ENCODE assay signal across 26 cellular contexts in genomic region chr12:42846782-42847181, GRCh38.
DNase-seq lines count a peak whose midpoint lies in the region; ATAC-seq and TF ChIP-seq lines count a peak whose summit lies in the region.
"Had no signal": no experiment of that assay in that cellular context is flagged by ENCODE, and none has a peak within 500 bp of the region (broad histone marks: within the 10 kb centered on the region; RNA-seq: fewer than 3 reads in every experiment).

No MANE protein-coding gene starts in this region.

- no peaks in the 10 kb centered on the region for H3F3A ChIP-seq in GM23338 (replicated peaks; ENCODE audit: low read depth)

- intact Hi-C loops in sciatic nerve (cut with DNase I) = no loop called here
- intact Hi-C loops in CD4-positive, alpha-beta T cell (cut with DNase I, micrococcal nuclease) = no loop called here

- H3K79me2 ChIP-seq in GM23338 (replicated peaks; ENCODE audit: insufficient read depth) = no peaks in the 10 kb centered on the region

- H3K27ac Mint-ChIP-seq in GM23338 = 0 out of 2 replicates have a peak overlapping the region, but pooled peaks have one; percentile 69
- no peak overlapping the region for H3K27ac Mint-ChIP-seq in CD4-positive, alpha-beta T cell
- H3K27ac Mint-ChIP-seq: activated naive CD4-positive, alpha-beta T cell treated with anti-CD3 and anti-CD28 coated beads, Interleukin-2, amount 50 U/mL, for 24 hours; activated T-helper 1 cell treated with anti-CD3 and anti-CD28 coated beads, Interleukin-12 subunit alpha, Interleukin-12 subunit beta, Interleukin-2, Interleukin-4 antibody, amounts not matched to agents 30 ng/mL and 10 ng/mL and 1 ng/mL, durations not matched to agents 14 hours and 24 hours and 36 hours; CD4-positive, alpha-beta memory T cell; stimulated activated naive CD8-positive, alpha-beta T cell treated with anti-CD3 and anti-CD28 coated beads, Interleukin-15, amount 100 ng/mL, for 72 hours had no signal

- no peaks in the 10 kb centered on the region for H3K27me3 Mint-ChIP-seq in GM23338 (ENCODE audit: insufficient read depth, low read depth, poor library complexity)
- H3K27me3 Mint-ChIP-seq in CD4-positive, alpha-beta T cell = no peaks in the 10 kb centered on the region
- H3K27me3 Mint-ChIP-seq: activated naive CD4-positive, alpha-beta T cell treated with anti-CD3 and anti-CD28 coated beads, Interleukin-2, amount 50 U/mL, for 24 hours; stimulated activated naive CD8-positive, alpha-beta T cell treated with anti-CD3 and anti-CD28 coated beads, Interleukin-15, amount 100 ng/mL, for 72 hours had no signal

- no peaks in the 10 kb centered on the region for H3K36me3 Mint-ChIP-seq in GM23338 (ENCODE audit: low read depth)
- no peaks in the 10 kb centered on the region for H3K36me3 Mint-ChIP-seq in CD4-positive, alpha-beta T cell (ENCODE audit: low read depth)
- H3K36me3 Mint-ChIP-seq: activated naive CD4-positive, alpha-beta T cell treated with anti-CD3 and anti-CD28 coated beads, Interleukin-2, amount 50 U/mL, for 24 hours; CD4-positive, alpha-beta memory T cell had no signal

- H3K4me1 ChIP-seq in GM23338 (ENCODE audit: insufficient read depth) = no peaks in the 10 kb centered on the region
- H3K4me1 ChIP-seq: thyroid gland had no signal

- no peaks in the 10 kb centered on the region for H3K9me3 ChIP-seq in CD4-positive, alpha-beta T cell (ENCODE audit: control insufficient read depth, low read length)
- H3K9me3 ChIP-seq: thyroid gland had no signal

- CTCF ChIA-PET in CD4-positive, alpha-beta T cell (lab: Charles Lee) = no interaction called here

- peak overlapping the region; percentile 56; the same call in 1 of the 2 replicates for H2AFZ ChIP-seq in GM23338

- no peak overlapping the region for H3K4me3 ChIP-seq in GM23338
- H3K4me3 ChIP-seq in foreskin fibroblast (ENCODE audit: low read depth in 1 of 2, low read length in 2 of 2) = no peak overlapping the region
- H3K4me3 ChIP-seq: dorsolateral prefrontal cortex, thyroid gland had no signal

- POLR2A ChIA-PET in CD4-positive, alpha-beta T cell (lab: Charles Lee) = no interaction called here

- no peak overlapping the region for H3K4me3 Mint-ChIP-seq in GM23338
- no peak overlapping the region for H3K4me3 Mint-ChIP-seq in CD4-positive, alpha-beta T cell
- H3K4me3 Mint-ChIP-seq: activated naive CD4-positive, alpha-beta T cell treated with anti-CD3 and anti-CD28 coated beads, Interleukin-2, amount 50 U/mL, for 24 hours; activated T-helper 1 cell treated with anti-CD3 and anti-CD28 coated beads, Interleukin-12 subunit alpha, Interleukin-12 subunit beta, Interleukin-2, Interleukin-4 antibody, amounts not matched to agents 30 ng/mL and 10 ng/mL and 1 ng/mL, durations not matched to agents 14 hours and 24 hours and 36 hours; CD4-positive, alpha-beta memory T cell; stimulated activated naive CD8-positive, alpha-beta T cell treated with anti-CD3 and anti-CD28 coated beads, Interleukin-15, amount 100 ng/mL, for 72 hours had no signal

- DNase-seq in GM23338 (ENCODE audit: low spot score) (no peak), amniotic epithelial cell (ENCODE audit: low read depth) (peak; percentile 70), foreskin fibroblast (peak; percentile 17 to 71), sciatic nerve (ENCODE audit: low spot score) (no peak), GM19238 (ENCODE audit: insufficient read length, low spot score) (no peak), GM10266 (ENCODE audit: extremely low spot score) (no peak)
- DNase-seq in activated CD8-positive, alpha-beta memory T cell treated with anti-CD3 and anti-CD28 coated beads, Interleukin-2, amount 50 U/mL, for 48 hours = no peak
- no peak for DNase-seq in CD4-positive, alpha-beta T cell
- DNase-seq: activated CD4-positive, alpha-beta T cell treated with anti-CD3 and anti-CD28 coated beads for 4 hours; aorta; CD4-positive, alpha-beta memory T cell; DMS 273 treated with DMSO at 0.1 percent for 48 hours; dorsolateral prefrontal cortex; GOT3; hippocampal formation; KG1; NCI-H1092; NCI-H2029; NCI-H2227 treated with DMSO at 0.1 percent for 48 hours; NCI-H748 treated with DMSO at 0.1 percent for 48 hours; right cardiac atrium; stimulated activated CD4-positive, alpha-beta T cell treated with anti-CD3 and anti-CD28 coated beads, Interleukin-15, amount 100 ng/mL, for 24 hours; stimulated activated naive CD8-positive, alpha-beta T cell treated with anti-CD3 and anti-CD28 coated beads, Interleukin-15, amount 100 ng/mL, for 72 hours; thyroid gland had no signal

- ATAC-seq in GM23338 (no peak), sciatic nerve (peak; percentile 39)
- ATAC-seq in CD4-positive, alpha-beta T cell (ENCODE audit: poor library complexity) = no peak
- ATAC-seq: right cardiac atrium; stimulated activated naive CD8-positive, alpha-beta T cell treated with anti-CD3 and anti-CD28 coated beads, Interleukin-15, amount 100 ng/mL, for 72 hours had no signal

- peaks cover 3% of the 10 kb centered on the region; the same call in 1 of the 3 replicates for H3K9me3 Mint-ChIP-seq in GM23338
- no peaks in the 10 kb centered on the region for H3K9me3 Mint-ChIP-seq in CD4-positive, alpha-beta T cell
- H3K9me3 Mint-ChIP-seq: activated T-helper 1 cell treated with anti-CD3 and anti-CD28 coated beads, Interleukin-12 subunit alpha, Interleukin-12 subunit beta, Interleukin-2, Interleukin-4 antibody, amounts not matched to agents 30 ng/mL and 10 ng/mL and 1 ng/mL, durations not matched to agents 14 hours and 24 hours and 36 hours had no signal

- no peaks in the 10 kb centered on the region for H4K20me1 ChIP-seq in GM23338 (replicated peaks; ENCODE audit: insufficient read depth)

- TF ChIP-seq CTCF in GM23338 (conservative IDR thresholded peaks at IDR 0.05; ENCODE audit: low read depth in 2 of 2) = no peak
- TF ChIP-seq CTCF in foreskin fibroblast (IDR thresholded peaks at IDR 0.05; ENCODE audit: low read depth, low read length) = no peak
- no peak for TF ChIP-seq CTCF in CD4-positive, alpha-beta T cell (IDR thresholded peaks at IDR 0.05)
- no peak for TF ChIP-seq CTCF in GM10266 (IDR thresholded peaks at IDR 0.05; ENCODE audit: control insufficient read depth, insufficient read depth, low read depth, missing control alignments)

- H3K4me1 Mint-ChIP-seq in GM23338 = no peaks in the 10 kb centered on the region
- H3K4me1 Mint-ChIP-seq in CD4-positive, alpha-beta T cell (ENCODE audit: low read depth) = no peaks in the 10 kb centered on the region
- H3K4me1 Mint-ChIP-seq: activated naive CD4-positive, alpha-beta T cell treated with anti-CD3 and anti-CD28 coated beads, Interleukin-2, amount 50 U/mL, for 24 hours; CD4-positive, alpha-beta memory T cell; stimulated activated naive CD8-positive, alpha-beta T cell treated with anti-CD3 and anti-CD28 coated beads, Interleukin-15, amount 100 ng/mL, for 72 hours had no signal

- H3K36me3 ChIP-seq in GM23338 (ENCODE audit: insufficient read depth) = no peaks in the 10 kb centered on the region
- H3K36me3 ChIP-seq: thyroid gland had no signal

- 0 out of 2 replicates have a peak, but pooled peaks cover 3% of the 10 kb centered on the region for H3K9me2 ChIP-seq in GM23338 (ENCODE audit: insufficient read depth)

- no peak overlapping the region for H3K4me2 ChIP-seq in GM23338

- no peak overlapping the region for H3K27ac ChIP-seq in GM23338 (ENCODE audit: low read depth)
- H3K27ac ChIP-seq in CD4-positive, alpha-beta T cell (ENCODE audit: low read depth, low read length) = no peak overlapping the region
- H3K27ac ChIP-seq: dorsolateral prefrontal cortex, thyroid gland had no signal

- H3K27me3 ChIP-seq in GM23338 (ENCODE audit: insufficient read depth) = no peaks in the 10 kb centered on the region
- H3K27me3 ChIP-seq in CD4-positive, alpha-beta T cell (ENCODE audit: control insufficient read depth, insufficient read depth, low read length) = no peaks in the 10 kb centered on the region
- H3K27me3 ChIP-seq: thyroid gland had no signal

TF ChIP-seq in GM23338, 12 proteins besides CTCF, POLR2A, EP300 and RAD21 (continues in another document):
- TF ChIP-seq REST (IDR thresholded peaks at IDR 0.05; ENCODE audit: unreplicated experiment) (no peak), EZH2phosphoT487 (IDR thresholded peaks at IDR 0.05; ENCODE audit: unreplicated experiment) (no peak), ZNF331 (CRISPR knock-in tag; IDR thresholded peaks at IDR 0.05; ENCODE audit: low read depth) (no peak)

Comparison
In these comparisons a context has a peak if more than half of its experiments do, and no peak if none do; other contexts are left out.
1. DNase-seq: peak in amniotic epithelial cell (single experiment) and foreskin fibroblast (2 of 2); none in GM23338 (single experiment), sciatic nerve (single experiment), activated CD8-positive, alpha-beta memory T cell treated with anti-CD3 and anti-CD28 coated beads, Interleukin-2, amount 50 U/mL, for 48 hours (single experiment), CD4-positive, alpha-beta T cell (0 of 10), GM19238 (single experiment) and GM10266 (single experiment).